Comparison of ENCODE assay signal across 9 cellular contexts in genomic region chr3:195601753-195602152, GRCh38. TPM values are rescaled to one million over a fixed set of nuclear protein-coding genes. Genes with fewer than 3 reads are reported as not detected.
"Had no signal": no experiment of that assay in that cellular context is flagged by ENCODE, and none has a peak within 500 bp of the region (broad histone marks: within the 10 kb centered on the region; RNA-seq: fewer than 3 reads in every experiment).

No MANE protein-coding gene starts in this region.

RNA-seq across cellular contexts. Expression of gene APOD, which starts 18.0 kb away (rescaled TPM):
- total RNA-seq: activated CD4-positive, alpha-beta memory T cell treated with anti-CD3 and anti-CD28 coated beads, Interleukin-2, amount 10 ng/mL, durations not matched to agents 7 days and 5 days; activated CD4-positive, alpha-beta T cell treated with anti-CD3 and anti-CD28 coated beads for 36 hours; activated CD4-positive, alpha-beta T cell treated with anti-CD3 and anti-CD28 coated beads, Interleukin-2, amount 10 ng/mL, durations not matched to agents 7 days and 5 days; activated CD8-positive, alpha-beta memory T cell treated with anti-CD3 and anti-CD28 coated beads for 36 hours; activated CD8-positive, alpha-beta T cell treated with anti-CD3 and anti-CD28 coated beads for 36 hours; activated CD8-positive, alpha-beta T cell treated with anti-CD3 and anti-CD28 coated beads, Interleukin-2, amount 10 ng/mL, durations not matched to agents 7 days and 5 days; T-helper 17 cell; T-helper 2 cell treated with Interferon-gamma antibody and Interleukin-4, amounts not matched to agents 100 ng/mL and 5 ng/mL, for 36 hours; WTC11 had no signal
